Comparison of ENCODE assay signal across 8 cellular contexts in the genomic region with DNA sequence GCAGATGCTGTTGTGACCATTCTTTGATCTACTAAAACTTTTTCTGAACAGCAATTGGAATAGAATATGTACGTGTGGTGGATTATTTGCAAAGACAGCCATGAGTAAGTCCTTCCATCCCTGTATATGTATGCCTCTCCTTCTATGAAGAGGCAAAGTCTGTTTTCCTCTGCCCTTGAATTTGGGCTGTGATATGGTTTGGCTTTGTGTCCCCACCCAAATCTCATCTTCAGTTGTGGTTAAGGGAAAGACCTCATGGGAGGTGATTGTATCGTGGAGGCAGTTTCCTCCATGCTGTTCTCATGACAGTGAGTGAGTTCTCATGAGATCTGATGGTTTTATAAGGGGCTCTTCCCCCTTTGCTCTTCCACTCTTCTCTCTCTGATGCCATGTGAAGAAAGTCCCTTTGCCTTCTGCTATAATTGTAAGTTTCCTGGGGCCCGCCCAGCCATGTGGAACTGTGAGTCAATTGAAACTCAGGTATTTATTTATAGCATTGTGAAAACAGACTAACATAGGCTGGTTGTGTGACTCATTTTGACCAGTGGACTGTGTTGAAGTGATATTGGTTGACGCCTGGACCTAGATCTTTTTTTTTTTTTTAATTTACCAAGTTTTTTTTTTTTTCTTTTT.
DNase-seq lines count a peak whose midpoint lies in the region; ATAC-seq lines count a peak whose summit lies in the region.

No MANE protein-coding gene starts in this region.

- CTCF ChIA-PET in activated CD4-positive, alpha-beta T cell treated with anti-CD3 and anti-CD28 coated beads, Interleukin-2, amount 10 ng/mL, durations not matched to agents 7 days and 5 days (lab: Charles Lee): no interaction called here

- peak overlapping the region; percentile 21 for H3K27ac Mint-ChIP-seq in activated CD4-positive, alpha-beta T cell treated with anti-CD3 and anti-CD28 coated beads, Interleukin-2, amount 10 ng/mL, durations not matched to agents 7 days and 5 days
- no peak overlapping the region for H3K27ac Mint-ChIP-seq in immature natural killer cell

- no peak overlapping the region for H3K4me3 Mint-ChIP-seq in activated CD4-positive, alpha-beta T cell treated with anti-CD3 and anti-CD28 coated beads, Interleukin-2, amount 10 ng/mL, durations not matched to agents 7 days and 5 days
- H3K4me3 Mint-ChIP-seq in immature natural killer cell: no peak overlapping the region

- intact Hi-C loops in left colon (cut with DNase I, micrococcal nuclease) (no loop called here), cardiac septum (cut with DNase I) (no loop called here)

- DNase-seq in activated CD4-positive, alpha-beta T cell treated with anti-CD3 and anti-CD28 coated beads, Interleukin-2, amount 10 ng/mL, durations not matched to agents 7 days and 5 days: peak; percentile 39
- DNase-seq in left colon (no peak), immature natural killer cell (no peak), cardiac septum (ENCODE audit: low spot score) (no peak), NCI-H526 treated with DMSO at 0.1 percent for 48 hours (lab: John Stamatoyannopoulos, UW) (no peak), DMS 273 treated with DMSO at 0.1 percent for 48 hours (lab: John Stamatoyannopoulos, UW) (no peak)

- no peaks in the 10 kb centered on the region for H3K27me3 Mint-ChIP-seq in activated CD4-positive, alpha-beta T cell treated with anti-CD3 and anti-CD28 coated beads, Interleukin-2, amount 10 ng/mL, durations not matched to agents 7 days and 5 days
- H3K27me3 Mint-ChIP-seq in immature natural killer cell (ENCODE audit: low read depth in 3 of 3): peaks cover 0 to 4% (median 1%) of the 10 kb centered on the region in 3 donors

- H3K36me3 Mint-ChIP-seq in activated CD4-positive, alpha-beta T cell treated with anti-CD3 and anti-CD28 coated beads, Interleukin-2, amount 10 ng/mL, durations not matched to agents 7 days and 5 days (ENCODE audit: low read depth): no peaks in the 10 kb centered on the region
- no peaks in the 10 kb centered on the region for H3K36me3 Mint-ChIP-seq in immature natural killer cell

- peaks cover 8% of the 10 kb centered on the region for H3K9me3 Mint-ChIP-seq in activated CD4-positive, alpha-beta T cell treated with anti-CD3 and anti-CD28 coated beads, Interleukin-2, amount 10 ng/mL, durations not matched to agents 7 days and 5 days
- peaks cover 0 to 4% (median 0%) of the 10 kb centered on the region in 6 donors for H3K9me3 Mint-ChIP-seq in immature natural killer cell

- POLR2A ChIA-PET in activated CD4-positive, alpha-beta T cell treated with anti-CD3 and anti-CD28 coated beads, Interleukin-2, amount 10 ng/mL, durations not matched to agents 7 days and 5 days (lab: Charles Lee): no interaction called here

- ATAC-seq in GM18909 (IDR thresholded peaks at IDR 0.05; ENCODE audit: poor library complexity, unreplicated experiment): peak; percentile 95
- peak; percentile 98 for ATAC-seq in HG02973 (IDR thresholded peaks at IDR 0.05; ENCODE audit: unreplicated experiment)
- ATAC-seq in left colon: peak; percentile 33

- H3K4me1 Mint-ChIP-seq in activated CD4-positive, alpha-beta T cell treated with anti-CD3 and anti-CD28 coated beads, Interleukin-2, amount 10 ng/mL, durations not matched to agents 7 days and 5 days: peaks cover 16% of the 10 kb centered on the region
- H3K4me1 Mint-ChIP-seq in immature natural killer cell: peaks cover 4 to 22% of the 10 kb centered on the region in 2 donors

Comparison
In these comparisons a context has a peak if more than half of its experiments do, and no peak if none do; other contexts are left out.
1. ATAC-seq: peak in every context shown above with its lines; median percentile 98 in HG02973; 95 in GM18909; 33 in left colon.